In genomic region chr17:57401556-57402488, GRCh38 we compare ENCODE assay signal across 1 cellular context.
A peak's percentile ranks its signal among the peaks of the same experiment; 100 is the strongest.
TF ChIP-seq lines count a peak whose summit lies in the region.

No MANE protein-coding gene starts in this region.

TF ChIP-seq in HepG2, 621 proteins besides CTCF, POLR2A, EP300 and RAD21 (continued from another document):
- no peak for TF ChIP-seq E2F5 (CRISPR knock-in tag; conservative IDR thresholded peaks at IDR 0.05)
- peak; percentile 22; the same call in 1 of the 2 replicates for TF ChIP-seq SMC3 (IDR thresholded peaks at IDR 0.05; ENCODE audit: low read length)
- no peak for TF ChIP-seq KLF9 (CRISPR knock-in tag; IDR thresholded peaks at IDR 0.05; ENCODE audit: low read depth)
- no peak for TF ChIP-seq KLF15 (CRISPR knock-in tag; IDR thresholded peaks at IDR 0.05; ENCODE audit: borderline replicate concordance)
- TF ChIP-seq ZNF687 (CRISPR knock-in tag; IDR thresholded peaks at IDR 0.05) = 0 out of 2 replicates have a peak, but pooled peaks have one; percentile 13
